Comparison of ENCODE assay signal across 8 cellular contexts in the genomic region with DNA sequence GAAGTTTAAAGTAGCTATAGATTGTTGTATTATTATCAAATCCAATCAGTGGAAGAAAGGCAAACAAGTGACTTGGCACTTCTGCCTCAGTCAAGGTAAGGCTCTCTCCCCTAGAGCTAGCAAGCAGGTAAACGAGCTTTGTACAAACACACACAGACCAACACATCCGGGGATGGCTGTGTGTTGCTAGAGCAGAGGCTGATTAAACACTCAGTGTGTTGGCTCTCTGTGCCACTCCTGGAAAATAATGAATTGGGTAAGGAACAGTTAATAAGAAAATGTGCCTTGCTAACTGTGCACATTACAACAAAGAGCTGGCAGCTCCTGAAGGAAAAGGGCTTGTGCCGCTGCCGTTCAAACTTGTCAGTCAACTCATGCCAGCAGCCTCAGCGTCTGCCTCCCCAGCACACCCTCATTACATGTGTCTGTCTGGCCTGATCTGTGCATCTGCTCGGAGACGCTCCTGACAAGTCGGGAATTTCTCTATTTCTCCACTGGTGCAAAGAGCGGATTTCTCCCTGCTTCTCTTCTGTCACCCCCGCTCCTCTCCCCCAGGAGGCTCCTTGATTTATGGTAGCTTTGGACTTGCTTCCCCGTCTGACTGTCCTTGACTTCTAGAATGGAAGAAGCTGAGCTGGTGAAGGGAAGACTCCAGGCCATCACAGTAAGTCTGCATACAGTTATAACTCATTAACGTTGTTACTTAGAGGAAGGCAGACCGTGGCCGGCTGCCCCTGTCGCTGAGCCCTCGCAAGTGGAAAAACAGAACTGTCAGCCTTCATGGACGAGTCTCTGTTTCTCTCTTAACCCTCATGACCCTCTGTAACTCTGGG. TPM values are rescaled to one million over a fixed set of nuclear protein-coding genes. Genes with fewer than 3 reads are reported as not detected.
A peak's percentile ranks its signal among the peaks of the same experiment; 100 is the strongest.
DNase-seq lines count a peak whose midpoint lies in the region; ATAC-seq and TF ChIP-seq lines count a peak whose summit lies in the region.

A gene with protein sequence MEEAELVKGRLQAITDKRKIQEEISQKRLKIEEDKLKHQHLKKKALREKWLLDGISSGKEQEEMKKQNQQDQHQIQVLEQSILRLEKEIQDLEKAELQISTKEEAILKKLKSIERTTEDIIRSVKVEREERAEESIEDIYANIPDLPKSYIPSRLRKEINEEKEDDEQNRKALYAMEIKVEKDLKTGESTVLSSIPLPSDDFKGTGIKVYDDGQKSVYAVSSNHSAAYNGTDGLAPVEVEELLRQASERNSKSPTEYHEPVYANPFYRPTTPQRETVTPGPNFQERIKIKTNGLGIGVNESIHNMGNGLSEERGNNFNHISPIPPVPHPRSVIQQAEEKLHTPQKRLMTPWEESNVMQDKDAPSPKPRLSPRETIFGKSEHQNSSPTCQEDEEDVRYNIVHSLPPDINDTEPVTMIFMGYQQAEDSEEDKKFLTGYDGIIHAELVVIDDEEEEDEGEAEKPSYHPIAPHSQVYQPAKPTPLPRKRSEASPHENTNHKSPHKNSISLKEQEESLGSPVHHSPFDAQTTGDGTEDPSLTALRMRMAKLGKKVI (plus strand): TSS at position 415 of the 833 bp plus-strand sequence. CDS start 205 bp downstream, at position 620.

- POLR2A ChIA-PET in AG04450 (lab: Yijun Ruan, JAX), result interaction anchor here (0.8 kb wide), 1 partner anchor 40 kb away, joined by 3 read pairs; no protein-coding TSS in a partner anchor

- no peak for ATAC-seq in GM18873 (IDR thresholded peaks at IDR 0.05; ENCODE audit: low FRiP score, unreplicated experiment)
- ATAC-seq in GM19397 (IDR thresholded peaks at IDR 0.05; ENCODE audit: unreplicated experiment), result no peak

- H3K27ac ChIP-seq in AG04450 (ENCODE audit: low read depth, low read length), result no peak within 1 kb of the TSS
- H3K27ac ChIP-seq in endodermal cell (ENCODE audit: low read depth, low read length), result peak within 1 kb of the TSS; percentile 67
- H3K27ac ChIP-seq in muscle layer of colon (ENCODE audit: low read depth, low read length), result no peak within 1 kb of the TSS

- no peak for DNase-seq in AG04450 (ENCODE audit: low read depth, low spot score)
- peak; percentile 19 for DNase-seq in NCI-H510A (lab: John Stamatoyannopoulos, UW)
- peak; percentile 65 for DNase-seq in endodermal cell
- DNase-seq in RPMI8226, result no peak
- DNase-seq in HK-2 (ENCODE audit: unreplicated experiment), result no peak

- peaks cover 42% of the 10 kb centered on the region for H3K4me1 Mint-ChIP-seq in endodermal cell

- H3K36me3 Mint-ChIP-seq in endodermal cell (ENCODE audit: low read depth), result no peaks in the 10 kb centered on the region

- WGBS in endodermal cell (ENCODE audit: insufficient coverage in 1 of 2, insufficient read length in 1 of 2), 2 experiments, result 44 to 49% methylated on average over 8 to 17 of the region's 17 CpGs

- peak within 1 kb of the TSS; percentile 71 for H3K27ac Mint-ChIP-seq in endodermal cell

- CTCF ChIA-PET in AG04450 (lab: Charles Lee), result interaction anchor here (0.6 kb wide), 1 partner anchor 39 kb away, joined by 3 read pairs; no protein-coding TSS in a partner anchor

- H3K36me3 ChIP-seq in endodermal cell (ENCODE audit: control insufficient read depth, insufficient read depth, low read length), result no peaks in the 10 kb centered on the region
- no peaks in the 10 kb centered on the region for H3K36me3 ChIP-seq in muscle layer of colon (ENCODE audit: insufficient read depth, low read length)

- H3K27me3 Mint-ChIP-seq in endodermal cell (ENCODE audit: insufficient read depth), result no peaks in the 10 kb centered on the region

- H3K9ac ChIP-seq in endodermal cell (ENCODE audit: extremely low read depth, low read length, poor library complexity, severe bottlenecking) (no peak within 1 kb of the TSS), muscle layer of colon (ENCODE audit: low read length) (peak within 1 kb of the TSS; percentile 12)

- H3K4me3 ChIP-seq in AG04450 (ENCODE audit: low read depth, low read length) (peak within 1 kb of the TSS; percentile 27), endodermal cell (ENCODE audit: low read length) (peak within 1 kb of the TSS; percentile 50), muscle layer of colon (ENCODE audit: low read depth in 1 of 2, low read length in 2 of 2) (peak within 1 kb of the TSS in 1 of 2 donors; percentile 25)

- H3K9me3 ChIP-seq in AG04450 (ENCODE audit: control insufficient read depth, insufficient read depth, low read length), result no peaks in the 10 kb centered on the region
- no peaks in the 10 kb centered on the region for H3K9me3 ChIP-seq in endodermal cell (ENCODE audit: control insufficient read depth, low read length)
- no peaks in the 10 kb centered on the region for H3K9me3 ChIP-seq in muscle layer of colon (ENCODE audit: low read length)

- TF ChIP-seq CTCF in AG04450 (IDR thresholded peaks at IDR 0.05; ENCODE audit: low read depth, low read length), result no peak
- TF ChIP-seq CTCF in endodermal cell (conservative IDR thresholded peaks at IDR 0.05), result no peak

- H3K27me3 ChIP-seq in AG04450 (ENCODE audit: control insufficient read depth, insufficient read depth, low read length), result no peaks in the 10 kb centered on the region
- H3K27me3 ChIP-seq in endodermal cell (ENCODE audit: control insufficient read depth, insufficient read depth, low read length, poor library complexity, severe bottlenecking), result no peaks in the 10 kb centered on the region
- H3K27me3 ChIP-seq in muscle layer of colon (ENCODE audit: control insufficient read depth in 1 of 2, insufficient read depth in 2 of 2, low read length in 2 of 2), result no peaks in the 10 kb centered on the region

- H3K4me3 Mint-ChIP-seq in endodermal cell, result peak within 1 kb of the TSS; percentile 34

- H3K9me3 Mint-ChIP-seq in endodermal cell, result no peaks in the 10 kb centered on the region

- H3K4me1 ChIP-seq in endodermal cell (ENCODE audit: control insufficient read depth, insufficient read depth, low read length) (peaks cover 17% of the 10 kb centered on the region), muscle layer of colon (ENCODE audit: insufficient read depth, low read length) (no peaks in the 10 kb centered on the region)

RNA-seq across cellular contexts. Expression of the gene that starts here (rescaled TPM):
- 0.37 and 0.43 TPM in 2 replicates for polyA plus RNA-seq in AG04450 (2011; rRNA removed)
- polyA minus RNA-seq in AG04450 (2011; rRNA and poly(A)+ RNA removed), result 0.22 and 0.28 TPM in 2 replicates
- total RNA-seq in endodermal cell, result under 1 TPM; 0.24 to 0.26 TPM
- polyA plus RNA-seq in endodermal cell (2013, experiment 1 of 2), result 1.8 TPM
- polyA plus RNA-seq in endodermal cell (2013, experiment 2 of 2), result 1.5 TPM

Comparison
In these comparisons a context has a peak if more than half of its experiments do, and no peak if none do; other contexts are left out.
1. DNase-seq: peak in NCI-H510A (single experiment) and endodermal cell (single experiment); none in AG04450 (single experiment), RPMI8226 (single experiment) and HK-2 (single experiment).